ENCODE assay signal across 1 cellular context in genomic region chr12:88166179-88166578, GRCh38.
TF ChIP-seq lines count a peak whose summit lies in the region.

No MANE protein-coding gene starts in this region.

TF ChIP-seq in WTC11, 78 proteins besides CTCF, POLR2A, EP300 and RAD21 (continued from another document):
- no peak for TF ChIP-seq PRDM15 (CRISPR knock-in tag; IDR thresholded peaks at IDR 0.05)
- TF ChIP-seq FOXP1 (CRISPR knock-in tag; IDR thresholded peaks at IDR 0.05; ENCODE audit: borderline replicate concordance): no peak
- no peak for TF ChIP-seq OVOL2 (CRISPR knock-in tag; IDR thresholded peaks at IDR 0.05; ENCODE audit: borderline replicate concordance)
- TF ChIP-seq ELF4 (CRISPR knock-in tag; IDR thresholded peaks at IDR 0.05; ENCODE audit: low read depth): no peak
